In the genomic region with DNA sequence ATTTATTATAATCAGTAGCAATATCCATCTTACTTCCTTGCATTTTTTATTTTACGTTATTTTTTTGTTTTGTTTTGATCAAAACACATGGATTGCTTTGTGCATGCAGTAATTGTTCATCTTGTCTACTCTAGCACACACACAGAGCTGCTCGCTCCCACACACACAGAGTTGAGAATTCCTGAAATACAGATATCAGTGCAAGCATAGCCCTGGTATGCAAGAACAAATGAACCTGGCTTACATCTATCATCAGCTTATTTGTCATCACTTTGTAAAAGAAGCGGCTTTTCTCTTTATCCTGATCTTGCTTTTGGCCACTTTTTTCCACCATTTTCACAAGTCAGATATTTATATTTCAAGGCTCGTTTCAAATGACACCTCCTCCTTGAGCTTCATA, we compare ENCODE assay signal across 25 cellular contexts.
"Had no signal": no experiment of that assay in that cellular context is flagged by ENCODE, and none has a peak within 500 bp of the region (broad histone marks: within the 10 kb centered on the region; RNA-seq: fewer than 3 reads in every experiment).

No MANE protein-coding gene starts in this region.

- ATAC-seq: left lobe of liver; mucosa of descending colon; right lobe of liver; stimulated activated naive CD8-positive, alpha-beta T cell treated with anti-CD3 and anti-CD28 coated beads, Interleukin-15, amount 100 ng/mL, for 72 hours; upper lobe of right lung had no signal

- H3K27me3 Mint-ChIP-seq: memory B cell; naive B cell; stimulated activated naive CD8-positive, alpha-beta T cell treated with anti-CD3 and anti-CD28 coated beads, Interleukin-15, amount 100 ng/mL, for 72 hours had no signal

- H3K4me3 ChIP-seq: dorsolateral prefrontal cortex, lung, mucosa of descending colon, ovary, right lobe of liver, suprapubic skin, transverse colon, upper lobe of right lung, uterus had no signal

- H3K27me3 ChIP-seq: dorsolateral prefrontal cortex, ovary, right lobe of liver, suprapubic skin, transverse colon, upper lobe of right lung, uterus had no signal

- H3K4me3 Mint-ChIP-seq: memory B cell; naive B cell; nephron progenitor cell; stimulated activated naive CD8-positive, alpha-beta T cell treated with anti-CD3 and anti-CD28 coated beads, Interleukin-15, amount 100 ng/mL, for 72 hours had no signal

- H3K36me3 Mint-ChIP-seq: memory B cell, naive B cell had no signal

- H3K36me3 ChIP-seq: ovary, right lobe of liver, suprapubic skin, transverse colon, upper lobe of right lung, uterus had no signal

- FAIRE-seq: colon, frontal cortex, keratinocyte, small intestine had no signal

- DNase-seq: dorsolateral prefrontal cortex; effector CD4-positive, alpha-beta T cell; mucosa of descending colon; naive B cell; nephron progenitor cell; occipital lobe; ovary; right lobe of liver; small intestine; stimulated activated CD4-positive, alpha-beta T cell treated with anti-CD3 and anti-CD28 coated beads, Interleukin-12 subunit alpha, Interleukin-12 subunit beta, amount 100 ng/mL, for 4 hours; stimulated activated CD4-positive, alpha-beta T cell treated with anti-CD3 and anti-CD28 coated beads, Interleukin-1b, Interleukin-23, amount 100 ng/mL, for 48 hours; stimulated activated CD4-positive, alpha-beta T cell treated with anti-CD3 and anti-CD28 coated beads, Interleukin-4, amount 100 ng/mL, for 1 hour; stimulated activated CD8-positive, alpha-beta memory T cell treated with anti-CD3 and anti-CD28 coated beads, Interleukin-4, amount 100 ng/mL, for 48 hours; stimulated activated naive CD4-positive, alpha-beta T cell; stimulated activated naive CD8-positive, alpha-beta T cell treated with anti-CD3 and anti-CD28 coated beads, Interleukin-15, amount 100 ng/mL, for 72 hours; transverse colon; upper lobe of right lung; uterus had no signal

- H3K27ac Mint-ChIP-seq: memory B cell; naive B cell; nephron progenitor cell; stimulated activated naive CD8-positive, alpha-beta T cell treated with anti-CD3 and anti-CD28 coated beads, Interleukin-15, amount 100 ng/mL, for 72 hours had no signal

- H3K9me3 ChIP-seq: mucosa of descending colon, ovary, right lobe of liver, suprapubic skin, transverse colon, upper lobe of right lung, uterus had no signal

- H3K4me1 Mint-ChIP-seq: memory B cell; naive B cell; nephron progenitor cell; stimulated activated naive CD8-positive, alpha-beta T cell treated with anti-CD3 and anti-CD28 coated beads, Interleukin-15, amount 100 ng/mL, for 72 hours had no signal

- H3K4me1 ChIP-seq: right lobe of liver, suprapubic skin, transverse colon, upper lobe of right lung, uterus had no signal

- H3K27ac ChIP-seq: dorsolateral prefrontal cortex, ovary, right lobe of liver, suprapubic skin, transverse colon, upper lobe of right lung, uterus had no signal
